ENCODE assay signal across 8 cellular contexts in genomic region chr17:2398188-2398587, GRCh38. TPM values are rescaled to one million over a fixed set of nuclear protein-coding genes. Genes with fewer than 3 reads are reported as not detected.
DNase-seq lines count a peak whose midpoint lies in the region; ATAC-seq and TF ChIP-seq lines count a peak whose summit lies in the region.

No MANE protein-coding gene starts in this region.

- H3K4me2 ChIP-seq in trophoblast cell (ENCODE audit: low read length) = peak overlapping the region; percentile 60

- TF ChIP-seq POLR2A in esophagus squamous epithelium (IDR thresholded peaks at IDR 0.05) = no peak

- ATAC-seq in T-cell (replicated peaks in 1 of 4) (no peak), HG02870 (IDR thresholded peaks at IDR 0.05; ENCODE audit: unreplicated experiment) (no peak), HG02763 (IDR thresholded peaks at IDR 0.05; ENCODE audit: unreplicated experiment) (no peak)

- TF ChIP-seq CTCF in esophagus squamous epithelium (IDR thresholded peaks at IDR 0.05) = no peak

- no peak overlapping the region for H4K8ac ChIP-seq in trophoblast cell (ENCODE audit: low read depth, low read length)

- peak overlapping the region; percentile 28 to 100 (median 64) for H3K4me3 Mint-ChIP-seq in CD4-positive, alpha-beta memory T cell
- H3K4me3 Mint-ChIP-seq in T-cell = peak overlapping the region; percentile 46 to 99 (median 54)

- H3K9me3 ChIP-seq in CD4-positive, alpha-beta memory T cell (ENCODE audit: control insufficient read depth in 1 of 2, low read length in 2 of 2) = no peaks in the 10 kb centered on the region
- H3K9me3 ChIP-seq in esophagus squamous epithelium = no peaks in the 10 kb centered on the region
- no peaks in the 10 kb centered on the region for H3K9me3 ChIP-seq in trophoblast cell (ENCODE audit: insufficient read depth, low read depth, low read length)

- H4K91ac ChIP-seq in trophoblast cell (ENCODE audit: low read depth, low read length) = peak overlapping the region; percentile 95

- H3K79me1 ChIP-seq in trophoblast cell (ENCODE audit: low read length) = peaks cover 53% of the 10 kb centered on the region

- H2BK120ac ChIP-seq in trophoblast cell (ENCODE audit: insufficient read depth, low read length, poor library complexity) = peak overlapping the region; percentile 48

- peak overlapping the region; percentile 82 for H2AFZ ChIP-seq in trophoblast cell (ENCODE audit: insufficient read depth, low read length, poor library complexity)

- peak overlapping the region; percentile 24 for H2BK5ac ChIP-seq in trophoblast cell (ENCODE audit: low read depth, low read length, poor library complexity)

- H3K23ac ChIP-seq in trophoblast cell (ENCODE audit: low read length) = no peak overlapping the region

- H3K4me3 ChIP-seq in CD4-positive, alpha-beta memory T cell (ENCODE audit: low read length in 2 of 2) = no peak overlapping the region
- H3K4me3 ChIP-seq in esophagus squamous epithelium (peak overlapping the region; percentile 88 to 97 (median 96)), trophoblast cell (ENCODE audit: low read depth, low read length) (peak overlapping the region; percentile 45)

- peak overlapping the region; percentile 3 for H3K27ac ChIP-seq in CD4-positive, alpha-beta memory T cell (ENCODE audit: low read depth, low read length)
- H3K27ac ChIP-seq in esophagus squamous epithelium = peak overlapping the region; percentile 100
- peak overlapping the region; percentile 57 for H3K27ac ChIP-seq in trophoblast cell (ENCODE audit: low read depth, low read length)

- intact Hi-C loops in CD4-positive, alpha-beta memory T cell (cut with micrococcal nuclease) = no loop called here
- intact Hi-C loops in esophagus squamous epithelium (cut with DNase I) = no loop called here

- WGBS in esophagus squamous epithelium, 2 donors = 48 to 64% methylated on average over 8 of the region's 10 CpGs
- WGBS in trophoblast cell (ENCODE audit: extremely low coverage, insufficient coverage, insufficient read length) = no CpG with 5 or more reads among the region's 10 CpGs

- H3K27ac Mint-ChIP-seq in CD4-positive, alpha-beta memory T cell = peak overlapping the region; percentile 47 to 100 (median 92)
- peak overlapping the region; percentile 61 to 85 for H3K27ac Mint-ChIP-seq in T-cell

- peaks cover 24 to 80% (median 46%) of the 10 kb centered on the region in 4 donors for H3K4me1 Mint-ChIP-seq in CD4-positive, alpha-beta memory T cell
- H3K4me1 Mint-ChIP-seq in T-cell = peaks cover 52 to 67% (median 60%) of the 10 kb centered on the region in 3 donors

- peaks cover 0 to 19% of the 10 kb centered on the region in 2 donors for H3K36me3 Mint-ChIP-seq in CD4-positive, alpha-beta memory T cell
- H3K36me3 Mint-ChIP-seq in T-cell = no peaks in the 10 kb centered on the region

- CTCF ChIA-PET in CD4-positive, alpha-beta memory T cell (lab: Charles Lee; ENCODE audit: partially characterized antibody) = interaction anchor here (0.6 to 1.0 kb wide), 3 partner anchors 10 to 17 kb away, joined by 3 read pairs; no protein-coding TSS in a partner anchor
- CTCF ChIA-PET in T-cell (lab: Charles Lee) = no interaction called here

- DNase-seq in CD4-positive, alpha-beta memory T cell = no peak
- DNase-seq in T-cell (no peak), esophagus squamous epithelium (lab: John Stamatoyannopoulos, UW) (no peak), trophoblast cell (no peak), HuH-7.5 (ENCODE audit: low spot score) (no peak)
- no peak for DNase-seq in stimulated activated CD4-positive, alpha-beta T cell treated with anti-CD3 and anti-CD28 coated beads, Interleukin-2, amount 100 ng/mL, for 48 hours

- peak overlapping the region; percentile 54 for H4K12ac ChIP-seq in trophoblast cell (ENCODE audit: low read depth, low read length)

- peaks cover 0 to 8% of the 10 kb centered on the region in 2 donors for H3K27me3 Mint-ChIP-seq in CD4-positive, alpha-beta memory T cell
- H3K27me3 Mint-ChIP-seq in T-cell = no peaks in the 10 kb centered on the region

- H2BK12ac ChIP-seq in trophoblast cell (ENCODE audit: low read length) = peak overlapping the region; percentile 74

- peak overlapping the region; percentile 82 for H3K14ac ChIP-seq in trophoblast cell (ENCODE audit: low read length)

- H3K79me2 ChIP-seq in trophoblast cell (ENCODE audit: control insufficient read depth, insufficient read depth, low read length, poor library complexity) = peaks cover 25% of the 10 kb centered on the region

- no peaks in the 10 kb centered on the region for H3K27me3 ChIP-seq in CD4-positive, alpha-beta memory T cell (ENCODE audit: insufficient read depth, low read length)
- H3K27me3 ChIP-seq in esophagus squamous epithelium (no peaks in the 10 kb centered on the region), trophoblast cell (ENCODE audit: insufficient read depth, low read length) (no peaks in the 10 kb centered on the region)

- H3K9me3 Mint-ChIP-seq in CD4-positive, alpha-beta memory T cell = peaks cover 0 to 9% (median 0%) of the 10 kb centered on the region in 8 donors
- H3K9me3 Mint-ChIP-seq in T-cell = no peaks in the 10 kb centered on the region

- H3K9ac ChIP-seq in trophoblast cell (ENCODE audit: low read length) = no peak overlapping the region

- peak overlapping the region; percentile 92 for H2AK5ac ChIP-seq in trophoblast cell (ENCODE audit: low read length)

- peaks cover 62% of the 10 kb centered on the region for H3K4me1 ChIP-seq in CD4-positive, alpha-beta memory T cell (ENCODE audit: insufficient read depth, low read length)
- peaks cover 52 to 67% (median 59%) of the 10 kb centered on the region in 3 donors for H3K4me1 ChIP-seq in esophagus squamous epithelium
- peaks cover 35 to 44% of the 10 kb centered on the region in 2 experiments for H3K4me1 ChIP-seq in trophoblast cell (ENCODE audit: control insufficient read depth in 1 of 2, insufficient read depth in 2 of 2, low read length in 2 of 2)

- H3K18ac ChIP-seq in trophoblast cell (ENCODE audit: low read length) = peak overlapping the region; percentile 69

- no peaks in the 10 kb centered on the region for H3K36me3 ChIP-seq in CD4-positive, alpha-beta memory T cell (ENCODE audit: insufficient read depth, low read length)
- H3K36me3 ChIP-seq in esophagus squamous epithelium = peaks cover 0 to 8% (median 4%) of the 10 kb centered on the region in 3 donors
- no peaks in the 10 kb centered on the region for H3K36me3 ChIP-seq in trophoblast cell (ENCODE audit: control insufficient read depth in 1 of 2, insufficient read depth in 2 of 2, low read length in 2 of 2)

- peak overlapping the region; percentile 44 for H3K4ac ChIP-seq in trophoblast cell (ENCODE audit: low read depth, low read length)

- POLR2A ChIA-PET in CD4-positive, alpha-beta memory T cell (lab: Charles Lee; ENCODE audit: partially characterized antibody) = interaction anchor here (7.2 kb wide), 1 partner anchor 16 kb away, joined by 48 read pairs; no protein-coding TSS in a partner anchor
- POLR2A ChIA-PET in T-cell (lab: Charles Lee) = no interaction called here

RNA-seq across cellular contexts. Expression of gene MNT, which starts 2.7 kb away (rescaled TPM):
- 10 to 100 TPM; 45.0 to 50.7 TPM for total RNA-seq in CD4-positive, alpha-beta memory T cell
- 1 to 10 TPM in 1 of 2 donors, under 1 TPM in 1; 0.29 to 1.4 TPM for polyA plus RNA-seq in CD4-positive, alpha-beta memory T cell
- total RNA-seq in T-cell = 10 to 100 TPM; 43.0 to 97.8 (median 58.2) TPM
- 10 to 100 TPM in 3 of 4 donors, 1 to 10 TPM in 1; 7.2 to 23.0 (median 17.4) TPM for total RNA-seq in esophagus squamous epithelium
- polyA plus RNA-seq in trophoblast cell (2013) = 16.2 and 16.6 TPM in 2 replicates

Comparison
In these comparisons a context has a peak if more than half of its experiments do, and no peak if none do; other contexts are left out.
1. H3K27ac ChIP-seq: peak in every context shown above with its lines; median percentile 100 in esophagus squamous epithelium; 57 in trophoblast cell; 3 in CD4-positive, alpha-beta memory T cell.
2. H3K4me3 ChIP-seq: peak in esophagus squamous epithelium (4 of 4) and trophoblast cell (single experiment); none in CD4-positive, alpha-beta memory T cell (0 of 2).